ENCODE assay signal across 29 cellular contexts in the genomic region with DNA sequence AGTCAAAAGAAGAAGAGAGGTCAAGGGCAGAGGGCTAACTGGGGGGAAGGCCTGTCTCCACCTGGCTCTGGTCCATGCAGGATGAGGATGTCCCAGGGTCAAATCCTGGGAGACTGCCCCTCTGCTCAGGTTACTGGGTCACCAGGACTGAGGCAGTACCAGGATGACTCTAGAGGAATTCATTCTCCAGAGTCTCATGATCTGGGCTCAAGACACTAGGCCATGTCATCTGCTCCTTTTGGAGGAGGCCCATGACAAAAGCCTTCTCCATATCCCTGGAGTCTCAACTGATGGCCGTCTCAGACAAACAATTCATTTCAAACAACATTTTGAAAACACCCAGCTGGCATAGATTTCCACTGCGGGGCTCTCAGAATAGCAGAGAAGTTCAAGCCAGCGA.
"Had no signal": no experiment of that assay in that cellular context is flagged by ENCODE, and none has a peak within 500 bp of the region (broad histone marks: within the 10 kb centered on the region; RNA-seq: fewer than 3 reads in every experiment).

No MANE protein-coding gene starts in this region.

- H3K36me3 Mint-ChIP-seq: activated naive CD4-positive, alpha-beta T cell treated with anti-CD3 and anti-CD28 coated beads, Interleukin-2, amount 50 U/mL, for 24 hours; activated naive CD8-positive, alpha-beta T cell treated with anti-CD3 and anti-CD28 coated beads, Interleukin-2, amount 10 ng/mL, durations not matched to agents 7 days and 5 days had no signal

- H3K4me1 Mint-ChIP-seq: activated CD4-positive, alpha-beta T cell treated with anti-CD3 and anti-CD28 coated beads, Interleukin-2, amount 10 ng/mL, durations not matched to agents 24 days and 14 days; activated naive CD8-positive, alpha-beta T cell treated with anti-CD3 and anti-CD28 coated beads, Interleukin-2, amount 10 ng/mL, durations not matched to agents 7 days and 5 days had no signal

- H3K9me3 Mint-ChIP-seq: activated naive CD4-positive, alpha-beta T cell treated with anti-CD3 and anti-CD28 coated beads, Interleukin-2, amount 50 U/mL, for 24 hours; activated naive CD8-positive, alpha-beta T cell treated with anti-CD3 and anti-CD28 coated beads, Interleukin-2, amount 10 ng/mL, durations not matched to agents 7 days and 5 days; activated T-cell treated with anti-CD3 and anti-CD28 coated beads, Interleukin-2, amount 50 U/mL, for 24 hours; activated T-helper 2 cell treated with anti-CD3 and anti-CD28 coated beads, Interferon-gamma antibody, Interleukin-2, Interleukin-4, amounts not matched to agents 10 μg/mL and 5 μg/mL and 100 μg/mL, durations not matched to agents 14 hours and 24 hours and 36 hours; T-helper 1 cell treated with Interleukin-12 subunit alpha and Interleukin-12 subunit beta and Interleukin-4 antibody, amounts not matched to agents 30 μg/mL and 1 μg/mL, for 36 hours; T-helper 2 cell treated with Interferon-gamma antibody and Interleukin-4, amounts not matched to agents 5 μg/mL and 100 μg/mL, for 36 hours had no signal

- H3K4me1 ChIP-seq: SJSA1 had no signal

- H3K4me2 ChIP-seq: SK-N-SH had no signal

- H3K36me3 ChIP-seq: ascending aorta, cardiac muscle cell, SJSA1 had no signal

- H3K4me3 Mint-ChIP-seq: activated CD4-positive, alpha-beta T cell treated with anti-CD3 and anti-CD28 coated beads, Interleukin-2, amount 10 ng/mL, durations not matched to agents 24 days and 14 days; activated CD8-positive, alpha-beta T cell treated with anti-CD3 and anti-CD28 coated beads, Interleukin-2, amount 10 ng/mL, durations not matched to agents 7 days and 5 days; activated naive CD4-positive, alpha-beta T cell treated with anti-CD3 and anti-CD28 coated beads, Interleukin-2, amount 50 U/mL, for 24 hours; activated naive CD8-positive, alpha-beta T cell treated with anti-CD3 and anti-CD28 coated beads, Interleukin-2, amount 10 ng/mL, durations not matched to agents 7 days and 5 days; activated T-cell treated with anti-CD3 and anti-CD28 coated beads, Interleukin-2, amount 50 U/mL, for 24 hours; T-helper 1 cell treated with Interleukin-12 subunit alpha and Interleukin-12 subunit beta and Interleukin-4 antibody, amounts not matched to agents 30 μg/mL and 1 μg/mL, for 36 hours; T-helper 2 cell treated with Interferon-gamma antibody and Interleukin-4, amounts not matched to agents 5 μg/mL and 100 μg/mL, for 36 hours had no signal

- H3K27ac Mint-ChIP-seq: activated CD4-positive, alpha-beta T cell treated with anti-CD3 and anti-CD28 coated beads, Interleukin-2, amount 10 ng/mL, durations not matched to agents 24 days and 14 days; activated CD8-positive, alpha-beta T cell treated with anti-CD3 and anti-CD28 coated beads, Interleukin-2, amount 10 ng/mL, durations not matched to agents 7 days and 5 days; activated naive CD4-positive, alpha-beta T cell treated with anti-CD3 and anti-CD28 coated beads, Interleukin-2, amount 50 U/mL, for 24 hours; activated naive CD8-positive, alpha-beta T cell treated with anti-CD3 and anti-CD28 coated beads, Interleukin-2, amount 10 ng/mL, durations not matched to agents 7 days and 5 days; activated T-cell treated with anti-CD3 and anti-CD28 coated beads, Interleukin-2, amount 50 U/mL, for 24 hours; activated T-helper 2 cell treated with anti-CD3 and anti-CD28 coated beads, Interferon-gamma antibody, Interleukin-2, Interleukin-4, amounts not matched to agents 10 μg/mL and 5 μg/mL and 100 μg/mL, durations not matched to agents 14 hours and 24 hours and 36 hours; T-helper 1 cell treated with Interleukin-12 subunit alpha and Interleukin-12 subunit beta and Interleukin-4 antibody, amounts not matched to agents 30 μg/mL and 1 μg/mL, for 36 hours; T-helper 2 cell treated with Interferon-gamma antibody and Interleukin-4, amounts not matched to agents 5 μg/mL and 100 μg/mL, for 36 hours had no signal

- H3K27me3 ChIP-seq: ascending aorta, cardiac muscle cell, SJSA1 had no signal

- H3K27me3 Mint-ChIP-seq: activated naive CD4-positive, alpha-beta T cell treated with anti-CD3 and anti-CD28 coated beads, Interleukin-2, amount 50 U/mL, for 24 hours; activated T-cell treated with anti-CD3 and anti-CD28 coated beads, Interleukin-2, amount 50 U/mL, for 24 hours had no signal

- H3K9me3 ChIP-seq: ascending aorta, SJSA1, SK-N-SH had no signal

- H3K27ac ChIP-seq: ascending aorta, cardiac muscle cell, RWPE1, SJSA1 had no signal

- ATAC-seq: activated CD8-positive, alpha-beta T cell treated with anti-CD3 and anti-CD28 coated beads, Interleukin-2, amount 10 ng/mL, durations not matched to agents 7 days and 5 days; K562; PC-3 had no signal

- H3K4me3 ChIP-seq: ascending aorta, cardiac muscle cell, K562, SJSA1 had no signal

- H3K9me2 ChIP-seq: SK-N-SH had no signal

- DNase-seq: activated CD4-positive, alpha-beta T cell treated with anti-CD3 and anti-CD28 coated beads, Interleukin-2, amount 10 ng/mL, durations not matched to agents 24 days and 14 days; activated CD4-positive, alpha-beta T cell treated with anti-CD3 and anti-CD28 coated beads, Interleukin-2, amount 50 U/mL, for 48 hours; activated CD8-positive, alpha-beta T cell treated with anti-CD3 and anti-CD28 coated beads, Interleukin-2, amount 10 ng/mL, durations not matched to agents 7 days and 5 days; activated gamma-delta T cell; activated naive CD4-positive, alpha-beta T cell treated with Interleukin-2 at 50 U/mL for 16 hours; activated naive CD8-positive, alpha-beta T cell treated with anti-CD3 and anti-CD28 coated beads, Interleukin-2, amount 10 ng/mL, durations not matched to agents 7 days and 5 days; activated T-cell treated with anti-CD3 and anti-CD28 coated beads, Interleukin-2, amount 50 U/mL, for 24 hours; amygdala; NCI-H1105; NCI-H1417 treated with DMSO at 0.1 percent for 48 hours; NCI-H187 treated with DMSO at 0.1 percent for 48 hours; NCI-H2081 treated with DMSO at 0.1 percent for 48 hours; NCI-H345; NCI-H526; NCI-H748 treated with DMSO at 0.1 percent for 48 hours; NK-92 treated with Interleukin-12 subunit alpha and Interleukin-12 subunit beta, amount 100 ng/mL, for 24 hours; PC-3; SHP77; SK-N-SH had no signal

- FAIRE-seq: K562, RCC 7860 had no signal
